ENCODE assay signal across 19 cellular contexts in the genomic region with DNA sequence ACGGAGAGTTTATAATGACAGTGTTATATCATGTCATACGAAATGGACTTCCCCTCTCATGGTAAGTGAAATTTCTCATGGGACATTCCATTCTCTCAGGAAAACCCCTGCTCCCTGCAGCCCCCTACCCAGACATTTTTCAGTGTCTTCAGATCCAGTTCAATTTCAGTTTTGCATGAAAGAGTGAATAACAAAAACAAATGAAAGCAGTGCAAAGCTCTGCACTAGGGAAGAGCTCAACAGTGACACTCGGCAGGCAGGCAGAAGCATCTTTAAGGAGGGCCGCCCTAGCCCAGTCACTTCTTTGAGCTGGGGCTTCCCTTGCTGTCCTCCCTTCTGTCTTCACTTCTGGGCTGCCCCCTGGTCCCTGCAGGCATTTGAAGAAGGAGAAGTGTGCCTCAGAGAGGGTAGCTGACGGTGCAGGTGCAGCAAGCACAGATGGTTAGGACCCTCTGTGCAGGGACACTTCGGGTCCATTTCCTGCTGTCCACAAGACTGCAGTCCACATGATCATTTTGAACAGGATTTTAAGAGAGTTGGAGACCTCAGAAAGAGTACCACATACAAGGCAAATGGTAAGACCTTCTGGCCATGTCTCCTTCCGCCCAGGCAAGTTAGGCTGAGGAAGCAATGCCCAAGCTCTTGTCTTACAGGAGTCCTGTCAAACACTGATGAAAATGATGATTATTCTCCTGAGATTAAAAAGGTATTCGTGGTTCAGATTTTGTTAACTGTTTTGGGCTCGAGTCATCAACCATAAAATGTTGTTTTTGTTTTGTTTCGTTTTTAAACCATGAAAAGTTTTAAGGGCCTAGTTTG. TPM values are rescaled to one million over a fixed set of nuclear protein-coding genes. Genes with fewer than 3 reads are reported as not detected.
DNase-seq lines count a peak whose midpoint lies in the region; ATAC-seq and TF ChIP-seq lines count a peak whose summit lies in the region.
"Had no signal": no experiment of that assay in that cellular context is flagged by ENCODE, and none has a peak within 500 bp of the region (broad histone marks: within the 10 kb centered on the region; RNA-seq: fewer than 3 reads in every experiment).

No MANE protein-coding gene starts in this region.

- no peak overlapping the region for H3K4me3 Mint-ChIP-seq in osteocyte (ENCODE audit: unreplicated experiment)

- peak; percentile 26 to 34 for ATAC-seq in activated CD4-positive, CD25-positive, alpha-beta regulatory T cell treated with anti-CD3 and anti-CD28 coated beads, Interleukin-2, amount 50 U/mL, for 24 hours
- peak; percentile 18 for ATAC-seq in GM18861 (IDR thresholded peaks at IDR 0.05; ENCODE audit: unreplicated experiment)
- ATAC-seq in SK-N-SH treated with all-trans-retinoic acid at 6 μM for 48 hours: no peak
- no peak for ATAC-seq in left lobe of liver
- ATAC-seq: left lung had no signal

- no peaks in the 10 kb centered on the region for H3K36me3 Mint-ChIP-seq in osteocyte (ENCODE audit: unreplicated experiment)

- H3K9me3 Mint-ChIP-seq in osteocyte (ENCODE audit: unreplicated experiment): no peaks in the 10 kb centered on the region

- TF ChIP-seq CTCF in osteocyte (IDR thresholded peaks at IDR 0.05): no peak

- no peak for DNase-seq in activated CD4-positive, CD25-positive, alpha-beta regulatory T cell (lab: John Stamatoyannopoulos, UW)
- DNase-seq in NAMALWA (ENCODE audit: low spot score) (peak; percentile 33), osteocyte (ENCODE audit: extremely low spot score, unreplicated experiment) (peak; percentile 80), NCI-H526 treated with DMSO at 0.1 percent for 48 hours (lab: John Stamatoyannopoulos, UW) (no peak), left lobe of liver (ENCODE audit: low spot score) (no peak)
- DNase-seq: activated effector memory CD4-positive, alpha-beta T cell treated with Interleukin-2 at 50 U/mL for 16 hours; cortex of kidney; foreskin melanocyte; H7; left lung; MM.1S; NCI-H2029 treated with DMSO at 0.1 percent for 48 hours; NCI-H526; PC-9; SK-N-SH; trophoblast cell had no signal

- H3K27me3 Mint-ChIP-seq in osteocyte (ENCODE audit: unreplicated experiment): peaks cover 35% of the 10 kb centered on the region

- H3K4me1 Mint-ChIP-seq in osteocyte (ENCODE audit: unreplicated experiment): peaks cover 5% of the 10 kb centered on the region

- no peak overlapping the region for H3K27ac Mint-ChIP-seq in osteocyte (ENCODE audit: unreplicated experiment)

TF ChIP-seq in SK-N-SH treated with all-trans-retinoic acid at 6 μM for 48 hours, 23 proteins besides CTCF, POLR2A, EP300 and RAD21:
- TF ChIP-seq BACH2 (CRISPR knock-in tag; IDR thresholded peaks at IDR 0.05; ENCODE audit: borderline replicate concordance) (no peak), GLIS3 (CRISPR knock-in tag; IDR thresholded peaks at IDR 0.05) (no peak), ZFP3 (CRISPR knock-in tag; IDR thresholded peaks at IDR 0.05) (no peak), RARB (CRISPR knock-in tag; IDR thresholded peaks at IDR 0.05) (no peak), ZNF70 (CRISPR knock-in tag; IDR thresholded peaks at IDR 0.05) (no peak), ZFP30 (CRISPR knock-in tag; IDR thresholded peaks at IDR 0.05) (no peak), PPARA (CRISPR knock-in tag; IDR thresholded peaks at IDR 0.05; ENCODE audit: borderline replicate concordance) (no peak), POU6F1 (CRISPR knock-in tag; IDR thresholded peaks at IDR 0.05; ENCODE audit: borderline replicate concordance, low read depth) (no peak)
- TF ChIP-seq, protein P1, sequence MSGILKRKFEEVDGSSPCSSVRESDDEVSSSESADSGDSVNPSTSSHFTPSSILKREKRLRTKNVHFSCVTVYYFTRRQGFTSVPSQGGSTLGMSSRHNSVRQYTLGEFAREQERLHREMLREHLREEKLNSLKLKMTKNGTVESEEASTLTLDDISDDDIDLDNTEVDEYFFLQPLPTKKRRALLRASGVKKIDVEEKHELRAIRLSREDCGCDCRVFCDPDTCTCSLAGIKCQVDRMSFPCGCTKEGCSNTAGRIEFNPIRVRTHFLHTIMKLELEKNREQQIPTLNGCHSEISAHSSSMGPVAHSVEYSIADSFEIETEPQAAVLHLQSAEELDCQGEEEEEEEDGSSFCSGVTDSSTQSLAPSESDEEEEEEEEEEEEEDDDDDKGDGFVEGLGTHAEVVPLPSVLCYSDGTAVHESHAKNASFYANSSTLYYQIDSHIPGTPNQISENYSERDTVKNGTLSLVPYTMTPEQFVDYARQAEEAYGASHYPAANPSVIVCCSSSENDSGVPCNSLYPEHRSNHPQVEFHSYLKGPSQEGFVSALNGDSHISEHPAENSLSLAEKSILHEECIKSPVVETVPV (CRISPR knock-in tag; IDR thresholded peaks at IDR 0.05): no peak
- TF ChIP-seq, protein P2, sequence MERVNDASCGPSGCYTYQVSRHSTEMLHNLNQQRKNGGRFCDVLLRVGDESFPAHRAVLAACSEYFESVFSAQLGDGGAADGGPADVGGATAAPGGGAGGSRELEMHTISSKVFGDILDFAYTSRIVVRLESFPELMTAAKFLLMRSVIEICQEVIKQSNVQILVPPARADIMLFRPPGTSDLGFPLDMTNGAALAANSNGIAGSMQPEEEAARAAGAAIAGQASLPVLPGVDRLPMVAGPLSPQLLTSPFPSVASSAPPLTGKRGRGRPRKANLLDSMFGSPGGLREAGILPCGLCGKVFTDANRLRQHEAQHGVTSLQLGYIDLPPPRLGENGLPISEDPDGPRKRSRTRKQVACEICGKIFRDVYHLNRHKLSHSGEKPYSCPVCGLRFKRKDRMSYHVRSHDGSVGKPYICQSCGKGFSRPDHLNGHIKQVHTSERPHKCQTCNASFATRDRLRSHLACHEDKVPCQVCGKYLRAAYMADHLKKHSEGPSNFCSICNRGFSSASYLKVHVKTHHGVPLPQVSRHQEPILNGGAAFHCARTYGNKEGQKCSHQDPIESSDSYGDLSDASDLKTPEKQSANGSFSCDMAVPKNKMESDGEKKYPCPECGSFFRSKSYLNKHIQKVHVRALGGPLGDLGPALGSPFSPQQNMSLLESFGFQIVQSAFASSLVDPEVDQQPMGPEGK (CRISPR knock-in tag; IDR thresholded peaks at IDR 0.05; ENCODE audit: borderline replicate concordance): no peak

RNA-seq across cellular contexts. Expression of gene DUSP22, which starts 5.4 kb away (rescaled TPM):
- total RNA-seq in osteocyte (27.4 and 29.7 TPM in 2 replicates), left lobe of liver (15.9 TPM)

Comparison
In these comparisons a context has a peak if more than half of its experiments do, and no peak if none do; other contexts are left out.
1. ATAC-seq: peak in activated CD4-positive, CD25-positive, alpha-beta regulatory T cell treated with anti-CD3 and anti-CD28 coated beads, Interleukin-2, amount 50 U/mL, for 24 hours (2 of 2) and GM18861 (single experiment); none in SK-N-SH treated with all-trans-retinoic acid at 6 μM for 48 hours (single experiment) and left lobe of liver (single experiment).
2. DNase-seq: peak in NAMALWA (single experiment) and osteocyte (single experiment); none in activated CD4-positive, CD25-positive, alpha-beta regulatory T cell (0 of 4), NCI-H526 treated with DMSO at 0.1 percent for 48 hours (single experiment) and left lobe of liver (single experiment).